ENCODE assay signal across 14 cellular contexts in genomic region chr11:19422257-19422656, GRCh38.
A peak's percentile ranks its signal among the peaks of the same experiment; 100 is the strongest.
DNase-seq lines count a peak whose midpoint lies in the region; ATAC-seq and TF ChIP-seq lines count a peak whose summit lies in the region.
"Had no signal": no experiment of that assay in that cellular context is flagged by ENCODE, and none has a peak within 500 bp of the region (broad histone marks: within the 10 kb centered on the region; RNA-seq: fewer than 3 reads in every experiment).

No MANE protein-coding gene starts in this region.

- H3K4me2 ChIP-seq in BLaER1 treated with 17β-estradiol and CSF1 and Interleukin-3, amounts not matched to agents 10 nM and 100 nM: peak overlapping the region; percentile 54 to 82 (median 72)

- H3K9ac ChIP-seq in BLaER1 treated with 17β-estradiol and CSF1 and Interleukin-3, amounts not matched to agents 10 nM and 100 nM: peak overlapping the region in 4 of 11 experiments; percentile 1 to 24 (median 14); a peak in 1 of 22 replicates

- H3K36me3 ChIP-seq in BLaER1 treated with 17β-estradiol and CSF1 and Interleukin-3, amounts not matched to agents 10 nM and 100 nM: no peaks in the 10 kb centered on the region

- no peaks in the 10 kb centered on the region for H3K27me3 ChIP-seq in BLaER1 treated with 17β-estradiol and CSF1 and Interleukin-3, amounts not matched to agents 10 nM and 100 nM

- peak overlapping the region in 10 of 11 experiments; percentile 15 to 57 (median 32); a peak in 15 of 22 replicates for H3K27ac ChIP-seq in BLaER1 treated with 17β-estradiol and CSF1 and Interleukin-3, amounts not matched to agents 10 nM and 100 nM
- H3K27ac ChIP-seq: C4-2B had no signal

- peak; percentile 30; the same call in 1 of the 2 replicates for ATAC-seq in WTC11
- ATAC-seq in activated naive CD4-positive, alpha-beta T cell treated with anti-CD3 and anti-CD28 coated beads, Interleukin-2, amount 50 U/mL, for 72 hours: no peak
- ATAC-seq in HG03175 (IDR thresholded peaks at IDR 0.05; ENCODE audit: unreplicated experiment): no peak

- CTCF ChIA-PET in WTC11 (lab: Charles Lee): no interaction called here

- no peak overlapping the region for H3K4me3 ChIP-seq in BLaER1 treated with 17β-estradiol and CSF1 and Interleukin-3, amounts not matched to agents 10 nM and 100 nM

- H3K9me3 ChIP-seq in BLaER1 treated with 17β-estradiol and CSF1 and Interleukin-3, amounts not matched to agents 10 nM and 100 nM (replicated peaks in 1 of 11): no peaks in the 10 kb centered on the region

- H4K20me1 ChIP-seq in BLaER1 treated with 17β-estradiol and CSF1 and Interleukin-3, amounts not matched to agents 10 nM and 100 nM: no peaks in the 10 kb centered on the region

- H3K27ac Mint-ChIP-seq in WTC11 (no peak overlapping the region), glutamatergic neuron (ENCODE audit: unreplicated experiment) (peak overlapping the region; percentile 79)
- no peak overlapping the region for H3K27ac Mint-ChIP-seq in activated naive CD4-positive, alpha-beta T cell treated with anti-CD3 and anti-CD28 coated beads, Interleukin-2, amount 50 U/mL, for 72 hours
- H3K27ac Mint-ChIP-seq: IgD-negative memory B cell had no signal

- TF ChIP-seq CTCF in WTC11 (IDR thresholded peaks at IDR 0.05) (no peak), glutamatergic neuron (IDR thresholded peaks at IDR 0.05; ENCODE audit: partially characterized antibody, unreplicated experiment) (no peak)

- H3K4me3 Mint-ChIP-seq in WTC11 (no peak overlapping the region), glutamatergic neuron (ENCODE audit: unreplicated experiment) (no peak overlapping the region)
- H3K4me3 Mint-ChIP-seq: IgD-negative memory B cell had no signal

- H3K27me3 Mint-ChIP-seq in WTC11 (ENCODE audit: low read depth) (peaks cover 8% of the 10 kb centered on the region), glutamatergic neuron (ENCODE audit: unreplicated experiment) (peaks cover 4% of the 10 kb centered on the region)

- H3K4me1 Mint-ChIP-seq in WTC11: peaks cover 9% of the 10 kb centered on the region
- peaks cover 24% of the 10 kb centered on the region for H3K4me1 Mint-ChIP-seq in glutamatergic neuron (ENCODE audit: low read depth, unreplicated experiment)

- POLR2A ChIA-PET in WTC11 (lab: Charles Lee): no interaction called here

- peaks cover 7% of the 10 kb centered on the region for H3K9me3 Mint-ChIP-seq in WTC11
- H3K9me3 Mint-ChIP-seq in glutamatergic neuron (ENCODE audit: unreplicated experiment): peaks cover 13% of the 10 kb centered on the region
- peaks cover 0 to 7% of the 10 kb centered on the region in 2 donors for H3K9me3 Mint-ChIP-seq in activated naive CD4-positive, alpha-beta T cell treated with anti-CD3 and anti-CD28 coated beads, Interleukin-2, amount 50 U/mL, for 72 hours

- H3K4me1 ChIP-seq in BLaER1 treated with 17β-estradiol and CSF1 and Interleukin-3, amounts not matched to agents 10 nM and 100 nM: peaks cover 21 to 59% (median 32%) of the 10 kb centered on the region in 10 experiments

- DNase-seq in WTC11 (ENCODE audit: low spot score) (no peak), glutamatergic neuron (no peak), renal cortical epithelial cell (ENCODE audit: low read depth) (peak; percentile 61), HT-29 (ENCODE audit: low spot score) (no peak), HuH-7.5 (ENCODE audit: low spot score) (no peak)
- no peak for DNase-seq in activated naive CD4-positive, alpha-beta T cell treated with anti-CD3 and anti-CD28 coated beads, Interleukin-2, amount 50 U/mL, for 72 hours (ENCODE audit: low spot score in 2 of 2)
- DNase-seq: NCI-H1105 treated with DMSO at 0.1 percent for 48 hours; NCI-H1694 treated with DMSO at 0.1 percent for 48 hours; NK-92 treated with Interleukin-12 subunit alpha and Interleukin-12 subunit beta, amount 100 ng/mL, for 24 hours; SHP77 treated with DMSO at 0.1 percent for 48 hours had no signal

- H3K36me3 Mint-ChIP-seq in WTC11 (no peaks in the 10 kb centered on the region), glutamatergic neuron (ENCODE audit: unreplicated experiment) (peaks cover 12% of the 10 kb centered on the region)
- H3K36me3 Mint-ChIP-seq in activated naive CD4-positive, alpha-beta T cell treated with anti-CD3 and anti-CD28 coated beads, Interleukin-2, amount 50 U/mL, for 72 hours: no peaks in the 10 kb centered on the region

TF ChIP-seq in WTC11, 78 proteins besides CTCF, POLR2A, EP300 and RAD21:
- TF ChIP-seq MXD4 (CRISPR knock-in tag; IDR thresholded peaks at IDR 0.05; ENCODE audit: borderline replicate concordance): no peak
- TF ChIP-seq PRRX2 (CRISPR knock-in tag; IDR thresholded peaks at IDR 0.05): no peak
- TF ChIP-seq E2F5 (CRISPR knock-in tag; IDR thresholded peaks at IDR 0.05): no peak
- no peak for TF ChIP-seq NFE2L1 (CRISPR knock-in tag; IDR thresholded peaks at IDR 0.05)
- TF ChIP-seq JUN (CRISPR knock-in tag; IDR thresholded peaks at IDR 0.05): no peak
- TF ChIP-seq SMAD3 (CRISPR knock-in tag; IDR thresholded peaks at IDR 0.05; ENCODE audit: borderline replicate concordance): no peak
- TF ChIP-seq ERG (CRISPR knock-in tag; IDR thresholded peaks at IDR 0.05): no peak
- no peak for TF ChIP-seq HMGXB4 (CRISPR knock-in tag; IDR thresholded peaks at IDR 0.05)
- TF ChIP-seq ETV6 (CRISPR knock-in tag; IDR thresholded peaks at IDR 0.05): no peak
- TF ChIP-seq CREM (CRISPR knock-in tag; IDR thresholded peaks at IDR 0.05): no peak
- no peak for TF ChIP-seq RELA (CRISPR knock-in tag; IDR thresholded peaks at IDR 0.05; ENCODE audit: borderline replicate concordance)
- no peak for TF ChIP-seq ZNF396 (CRISPR knock-in tag; IDR thresholded peaks at IDR 0.05; ENCODE audit: borderline replicate concordance)
